In genomic region chr14:89915114-89915878, GRCh38 we compare ENCODE assay signal across 8 cellular contexts. TPM values are rescaled to one million over a fixed set of nuclear protein-coding genes. Genes with fewer than 3 reads are reported as not detected.
DNase-seq lines count a peak whose midpoint lies in the region; ATAC-seq and TF ChIP-seq lines count a peak whose summit lies in the region.

No MANE protein-coding gene starts in this region.

- H3K9me3 ChIP-seq in cardiac muscle cell (ENCODE audit: low read depth) = no peaks in the 10 kb centered on the region

- H3K27me3 Mint-ChIP-seq in activated naive CD8-positive, alpha-beta T cell treated with anti-CD3 and anti-CD28 coated beads for 36 hours = peaks cover 17% of the 10 kb centered on the region

- no peaks in the 10 kb centered on the region for H3K9me3 Mint-ChIP-seq in activated naive CD8-positive, alpha-beta T cell treated with anti-CD3 and anti-CD28 coated beads for 36 hours

- no peaks in the 10 kb centered on the region for H3K27me3 ChIP-seq in cardiac muscle cell

- no peak overlapping the region for H3K4me3 Mint-ChIP-seq in activated naive CD8-positive, alpha-beta T cell treated with anti-CD3 and anti-CD28 coated beads for 36 hours

- H3K4me1 ChIP-seq in cardiac muscle cell (ENCODE audit: low read depth) = peaks cover 7% of the 10 kb centered on the region

- H3K36me3 ChIP-seq in cardiac muscle cell = no peaks in the 10 kb centered on the region

- peaks cover 3% of the 10 kb centered on the region for H3K4me1 Mint-ChIP-seq in activated naive CD8-positive, alpha-beta T cell treated with anti-CD3 and anti-CD28 coated beads for 36 hours

- peak; percentile 78 for TF ChIP-seq CTCF in GM12864 (IDR thresholded peaks at IDR 0.05; ENCODE audit: low read depth, low read length, missing control alignments)
- peak; percentile 94 for TF ChIP-seq CTCF in cardiac muscle cell (IDR thresholded peaks at IDR 0.05; ENCODE audit: low read depth, low read length)
- TF ChIP-seq CTCF in retinal pigment epithelial cell (conservative IDR thresholded peaks at IDR 0.05; ENCODE audit: low read depth, low read length) = peak; percentile 94

- H3K27ac ChIP-seq in cardiac muscle cell = no peak overlapping the region

- H3K27ac Mint-ChIP-seq in activated naive CD8-positive, alpha-beta T cell treated with anti-CD3 and anti-CD28 coated beads for 36 hours = no peak overlapping the region

- DNase-seq in GM12864 (ENCODE audit: low read depth) = no peak
- DNase-seq in NAMALWA (ENCODE audit: low spot score) = peak; percentile 78
- peak; percentile 19 for DNase-seq in SKM-1 treated with dmso at 0.1 percent for 144 hours (lab: John Stamatoyannopoulos, UW; ENCODE audit: unreplicated experiment)
- peak; percentile 37 for DNase-seq in activated naive CD8-positive, alpha-beta T cell treated with anti-CD3 and anti-CD28 coated beads for 36 hours
- DNase-seq in cardiac muscle cell (ENCODE audit: low read depth in 1 of 2, low spot score in 1 of 2) = peak; percentile 73 to 80
- peak; percentile 34 for DNase-seq in retinal pigment epithelial cell (ENCODE audit: low read depth)

- H3K4me3 ChIP-seq in GM12864 (ENCODE audit: low read depth, low read length) = no peak overlapping the region
- H3K4me3 ChIP-seq in cardiac muscle cell = no peak overlapping the region
- no peak overlapping the region for H3K4me3 ChIP-seq in retinal pigment epithelial cell (ENCODE audit: low read length)

- no peaks in the 10 kb centered on the region for H3K36me3 Mint-ChIP-seq in activated naive CD8-positive, alpha-beta T cell treated with anti-CD3 and anti-CD28 coated beads for 36 hours

- ATAC-seq in HG02642 (IDR thresholded peaks at IDR 0.05; ENCODE audit: poor library complexity, unreplicated experiment) (no peak), HG02759 (IDR thresholded peaks at IDR 0.05; ENCODE audit: unreplicated experiment) (no peak)

RNA-seq across cellular contexts. Expression of gene EFCAB11, which starts 39.2 kb away (rescaled TPM):
- 1 to 10 TPM; 8.3 TPM for total RNA-seq in activated naive CD8-positive, alpha-beta T cell treated with anti-CD3 and anti-CD28 coated beads for 36 hours
- 12.3 and 13.1 TPM in 2 replicates for total RNA-seq in cardiac muscle cell
- polyA plus RNA-seq in cardiac muscle cell = 14.7 and 20.3 TPM in 2 replicates

RNA-seq across cellular contexts. Expression of gene TDP1, which starts 40.4 kb away (rescaled TPM):
- total RNA-seq in activated naive CD8-positive, alpha-beta T cell treated with anti-CD3 and anti-CD28 coated beads for 36 hours = 10 to 100 TPM; 88.4 to 96.8 TPM
- total RNA-seq in cardiac muscle cell = 28.0 and 35.0 TPM in 2 replicates
- polyA plus RNA-seq in cardiac muscle cell = 26.6 and 35.7 TPM in 2 replicates
